ENCODE assay signal across 18 cellular contexts in the genomic region with DNA sequence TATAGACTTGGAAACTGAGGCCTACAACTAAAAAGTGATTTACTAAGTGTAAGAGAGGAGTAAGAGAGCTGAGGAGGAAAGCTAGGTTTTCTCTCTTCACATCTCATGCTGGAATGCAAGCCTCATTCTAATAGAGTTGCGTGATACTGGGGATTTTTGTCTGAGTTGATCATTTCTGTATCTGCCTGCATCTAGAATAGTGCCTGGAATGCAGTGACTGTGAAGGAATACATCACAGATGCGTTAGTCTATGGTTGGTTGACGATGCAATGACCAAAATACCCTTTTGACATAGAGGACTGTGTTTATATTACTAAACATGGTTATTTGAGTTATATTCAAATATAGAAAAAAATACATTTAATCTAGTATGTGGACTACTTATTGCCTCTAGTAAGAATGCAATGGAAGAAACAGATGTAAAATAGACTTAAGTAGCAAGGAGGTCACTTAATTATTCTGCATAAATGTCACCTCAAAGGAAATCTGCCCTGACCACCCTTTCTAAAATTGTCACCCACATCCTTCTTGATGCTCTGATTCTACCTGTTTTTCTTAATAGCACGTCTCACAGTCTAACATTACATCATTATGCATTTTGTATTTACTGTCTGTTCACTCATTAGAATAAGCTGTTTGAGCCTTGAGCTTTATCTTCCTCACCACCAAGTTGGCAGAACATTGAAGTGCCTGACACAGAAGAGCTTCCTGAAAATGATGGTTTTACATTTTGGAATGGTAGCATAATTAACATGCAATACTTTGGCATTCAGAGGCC.
"Had no signal": no experiment of that assay in that cellular context is flagged by ENCODE, and none has a peak within 500 bp of the region (broad histone marks: within the 10 kb centered on the region; RNA-seq: fewer than 3 reads in every experiment).

No MANE protein-coding gene starts in this region.

- H3K27me3 Mint-ChIP-seq: activated CD4-positive, alpha-beta T cell treated with anti-CD3 and anti-CD28 coated beads for 36 hours; activated CD8-positive, alpha-beta T cell treated with anti-CD3 and anti-CD28 coated beads for 36 hours; activated naive CD4-positive, alpha-beta T cell treated with anti-CD3 and anti-CD28 coated beads, Interleukin-2, amount 50 U/mL, for 24 hours; T-helper 17 cell had no signal

- H3K4me3 Mint-ChIP-seq: activated CD4-positive, alpha-beta T cell treated with anti-CD3 and anti-CD28 coated beads for 36 hours; activated CD8-positive, alpha-beta T cell treated with anti-CD3 and anti-CD28 coated beads for 36 hours; activated naive CD4-positive, alpha-beta T cell treated with anti-CD3 and anti-CD28 coated beads, Interleukin-2, amount 50 U/mL, for 24 hours; immature natural killer cell; naive thymus-derived CD4-positive, alpha-beta T cell; T-helper 17 cell had no signal

- H3K9me3 Mint-ChIP-seq: activated CD8-positive, alpha-beta T cell treated with anti-CD3 and anti-CD28 coated beads for 36 hours; activated naive CD4-positive, alpha-beta T cell treated with anti-CD3 and anti-CD28 coated beads, Interleukin-2, amount 50 U/mL, for 24 hours; immature natural killer cell; naive thymus-derived CD4-positive, alpha-beta T cell had no signal

- DNase-seq: activated CD4-positive, alpha-beta T cell treated with anti-CD3 and anti-CD28 coated beads for 36 hours; activated CD8-positive, alpha-beta T cell treated with anti-CD3 and anti-CD28 coated beads for 36 hours; activated effector memory CD4-positive, alpha-beta T cell treated with anti-CD3 and anti-CD28 coated beads, Interleukin-2, amount 50 U/mL, for 16 hours; activated T-cell treated with anti-CD3 and anti-CD28 coated beads, Interleukin-2, amount 50 U/mL, for 48 hours; amygdala; cortex of kidney; effector CD8-positive, alpha-beta T cell; heart left ventricle; immature natural killer cell; left colon; naive thymus-derived CD4-positive, alpha-beta T cell; stimulated activated CD4-positive, alpha-beta T cell treated with anti-CD3 and anti-CD28 coated beads, Interleukin-15, amount 100 ng/mL, for 24 hours; stimulated activated CD4-positive, alpha-beta T cell treated with anti-CD3 and anti-CD28 coated beads, Interleukin-4, amount 100 ng/mL, for 24 hours; stimulated activated naive CD4-positive, alpha-beta T cell; T-helper 17 cell; tibial artery; WERI-Rb-1 had no signal

- H3K36me3 Mint-ChIP-seq: activated naive CD4-positive, alpha-beta T cell treated with anti-CD3 and anti-CD28 coated beads, Interleukin-2, amount 50 U/mL, for 24 hours; immature natural killer cell; naive thymus-derived CD4-positive, alpha-beta T cell had no signal

- ATAC-seq: activated CD4-positive, alpha-beta T cell treated with anti-CD3 and anti-CD28 coated beads for 36 hours; activated CD8-positive, alpha-beta T cell treated with anti-CD3 and anti-CD28 coated beads for 36 hours; heart left ventricle; left colon; naive thymus-derived CD4-positive, alpha-beta T cell; T-helper 17 cell had no signal

- H3K27ac Mint-ChIP-seq: activated CD4-positive, alpha-beta T cell treated with anti-CD3 and anti-CD28 coated beads for 36 hours; activated CD8-positive, alpha-beta T cell treated with anti-CD3 and anti-CD28 coated beads for 36 hours; activated naive CD4-positive, alpha-beta T cell treated with anti-CD3 and anti-CD28 coated beads, Interleukin-2, amount 50 U/mL, for 24 hours; immature natural killer cell; naive thymus-derived CD4-positive, alpha-beta T cell; T-helper 17 cell had no signal
